Comparison of ENCODE assay signal across 14 cellular contexts in the genomic region with DNA sequence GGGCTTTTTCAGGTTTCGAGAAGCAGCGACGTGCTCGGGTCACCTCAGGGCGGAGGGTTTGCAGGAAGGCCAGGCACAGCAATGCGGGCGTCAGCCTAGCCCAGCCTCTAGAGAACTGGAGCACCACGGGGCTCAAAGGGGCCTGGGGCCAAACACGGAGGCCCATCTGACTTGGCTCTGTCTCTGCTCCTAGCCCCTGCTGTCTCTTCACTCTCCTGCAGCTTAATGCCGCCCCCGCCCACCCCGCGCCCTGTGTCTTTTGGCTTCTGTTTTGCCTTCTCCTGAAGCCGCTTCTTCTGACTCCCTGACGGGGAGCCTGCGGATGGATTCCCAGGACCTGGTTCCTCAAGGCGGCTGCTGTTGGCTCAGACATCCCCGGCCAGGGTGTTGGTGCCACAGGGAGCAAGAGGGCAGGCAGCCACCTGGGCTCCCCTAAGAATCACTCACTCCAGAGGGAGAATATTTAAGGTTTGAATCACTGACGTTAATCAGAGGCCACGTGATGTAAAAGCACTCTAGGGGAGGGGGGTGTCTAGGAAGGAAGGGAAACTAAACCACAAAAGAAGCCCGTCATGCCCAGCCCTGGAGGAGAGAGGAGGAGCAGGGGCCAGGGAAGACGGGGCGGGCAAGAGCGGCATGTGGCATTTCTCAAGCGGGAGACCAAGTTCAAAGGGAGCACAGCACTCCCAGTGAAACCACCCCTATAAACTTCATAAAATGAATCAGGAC. TPM values are rescaled to one million over a fixed set of nuclear protein-coding genes. Genes with fewer than 3 reads are reported as not detected.
DNase-seq lines count a peak whose midpoint lies in the region; ATAC-seq, FAIRE-seq and TF ChIP-seq lines count a peak whose summit lies in the region.
"Had no signal": no experiment of that assay in that cellular context is flagged by ENCODE, and none has a peak within 500 bp of the region (broad histone marks: within the 10 kb centered on the region; RNA-seq: fewer than 3 reads in every experiment).

No MANE protein-coding gene starts in this region.

- no peak overlapping the region for H2BK120ac ChIP-seq in H9 (ENCODE audit: low read depth, low read length, poor library complexity, severe bottlenecking)

- no peak overlapping the region for H2BK12ac ChIP-seq in H9 (ENCODE audit: insufficient read length, low read depth, low read length)

- peaks cover 16 to 28% of the 10 kb centered on the region in 2 experiments for H3K4me1 Mint-ChIP-seq in H9
- H3K4me1 Mint-ChIP-seq in stimulated activated memory B cell treated with anti-CD40 and anti-IgM and Interleukin-4, amounts not matched to agents 10 μg/mL and 1 μg/mL and 100 μg/mL, for 72 hours, result no peaks in the 10 kb centered on the region

- H3K4me1 ChIP-seq in H9 (ENCODE audit: insufficient read depth, low read length) (peaks cover 2% of the 10 kb centered on the region; the same call in 1 of the 2 replicates), heart right ventricle (no peaks in the 10 kb centered on the region)

- intact Hi-C loops in heart right ventricle (cut with DNase I), result loop anchor here in 4 of 10 donors (5.0 to 10.0 kb wide), 3 partner anchors 149 to 159 kb away; no protein-coding TSS in a partner anchor

- no peak overlapping the region for H2BK15ac ChIP-seq in H9 (ENCODE audit: low read depth, low read length)

- no peaks in the 10 kb centered on the region for H3K36me3 Mint-ChIP-seq in H9 (ENCODE audit: insufficient read depth in 1 of 3, low read depth in 3 of 3)
- no peaks in the 10 kb centered on the region for H3K36me3 Mint-ChIP-seq in stimulated activated memory B cell treated with anti-CD40 and anti-IgM and Interleukin-4, amounts not matched to agents 10 μg/mL and 1 μg/mL and 100 μg/mL, for 72 hours
- H3K36me3 Mint-ChIP-seq: CD8-positive, alpha-beta memory T cell had no signal

- H3K4me2 ChIP-seq in H9 (ENCODE audit: insufficient read depth, insufficient read length, low read length), result no peak overlapping the region

- H3K4me3 Mint-ChIP-seq in H9, result no peak overlapping the region
- H3K4me3 Mint-ChIP-seq in stimulated activated memory B cell treated with anti-CD40 and anti-IgM and Interleukin-4, amounts not matched to agents 10 μg/mL and 1 μg/mL and 100 μg/mL, for 72 hours, result no peak overlapping the region

- H3K4ac ChIP-seq in H9 (ENCODE audit: low read depth, low read length), result no peak overlapping the region

- H3K23me2 ChIP-seq in H9 (ENCODE audit: insufficient read length, low read depth, low read length, poor library complexity, severe bottlenecking), result no peaks in the 10 kb centered on the region

- FAIRE-seq in GM19239 (lab: Jason Lieb, UNC), result no peak

- no peak overlapping the region for H2AFZ ChIP-seq in H9 (ENCODE audit: low read length)

- POLR2A ChIA-PET in AG04449 (lab: Yijun Ruan, JAX), result no interaction called here

- no peak overlapping the region for H3K18ac ChIP-seq in H9 (ENCODE audit: insufficient read length, low read depth, low read length)

- H4K20me1 ChIP-seq in H9 (ENCODE audit: control insufficient read depth, insufficient read depth, insufficient read length), result no peaks in the 10 kb centered on the region

- no peaks in the 10 kb centered on the region for H3K79me1 ChIP-seq in H9 (ENCODE audit: insufficient read depth, low read depth, low read length, poor library complexity, severe bottlenecking)

- H3K4me3 ChIP-seq in AG04449 (ENCODE audit: low read depth, low read length) (no peak overlapping the region), heart right ventricle (no peak overlapping the region)
- H3K4me3 ChIP-seq: cardiac muscle cell had no signal

- H4K91ac ChIP-seq in H9 (ENCODE audit: insufficient read length, low read depth, low read length), result no peak overlapping the region

- peaks cover 29% of the 10 kb centered on the region for H3K27me3 Mint-ChIP-seq in H9 (ENCODE audit: low read depth)
- peaks cover 22% of the 10 kb centered on the region for H3K27me3 Mint-ChIP-seq in stimulated activated memory B cell treated with anti-CD40 and anti-IgM and Interleukin-4, amounts not matched to agents 10 μg/mL and 1 μg/mL and 100 μg/mL, for 72 hours

- H3K14ac ChIP-seq in H9 (ENCODE audit: insufficient read depth, low read length), result no peak overlapping the region

- no peak overlapping the region for H3K27ac ChIP-seq in H9 (ENCODE audit: insufficient read length, low read depth, low read length)
- H3K27ac ChIP-seq in heart right ventricle, result no peak overlapping the region
- H3K27ac ChIP-seq: cardiac muscle cell had no signal

- H3K27ac Mint-ChIP-seq in H9, result no peak overlapping the region
- no peak overlapping the region for H3K27ac Mint-ChIP-seq in stimulated activated memory B cell treated with anti-CD40 and anti-IgM and Interleukin-4, amounts not matched to agents 10 μg/mL and 1 μg/mL and 100 μg/mL, for 72 hours
- H3K27ac Mint-ChIP-seq: CD8-positive, alpha-beta memory T cell had no signal

- H3K56ac ChIP-seq in H9 (ENCODE audit: insufficient read length, low read depth, low read length), result no peak overlapping the region

- H3K23ac ChIP-seq in H9 (ENCODE audit: insufficient read length, low read depth, low read length), result no peak overlapping the region

- H3K9me3 ChIP-seq in H9 (ENCODE audit: control insufficient read depth, low read depth, low read length) (no peaks in the 10 kb centered on the region), heart right ventricle (no peaks in the 10 kb centered on the region)

- CTCF ChIA-PET in AG04449 (lab: Yijun Ruan, JAX), result no interaction called here

- H2AK5ac ChIP-seq in H9 (ENCODE audit: insufficient read length, low read length), result no peak overlapping the region

- no peak overlapping the region for H4K5ac ChIP-seq in H9 (ENCODE audit: insufficient read length, low read depth, low read length)

- no peaks in the 10 kb centered on the region for H3K79me2 ChIP-seq in H9 (ENCODE audit: insufficient read depth, low read length)

- no peak overlapping the region for H3K9ac ChIP-seq in H9 (ENCODE audit: extremely low read depth, insufficient read length, low read length)

- no CpG with 5 or more reads among the region's 25 CpGs for WGBS in H9 (ENCODE audit: extremely low coverage, insufficient read length, low lambda C conversion rate)
- WGBS in heart right ventricle, 2 donors, result 64 to 71% methylated on average over 25 of the region's 25 CpGs

- DNase-seq in AG04449 (ENCODE audit: low read depth, low spot score), result peak; percentile 17
- DNase-seq in H9, result peak; percentile 60
- DNase-seq in amniotic epithelial cell (ENCODE audit: low read depth), result peak; percentile 10
- peak; percentile 93 for DNase-seq in kidney glomerular epithelial cell (lab: John Stamatoyannopoulos, UW)
- DNase-seq in NOMO-1 (lab: John Stamatoyannopoulos, UW; ENCODE audit: unreplicated experiment in 2 of 2), result no peak
- no peak for DNase-seq in GM19239 (ENCODE audit: insufficient read length, low spot score)
- no peak for DNase-seq in heart right ventricle
- DNase-seq: activated CD4-positive, alpha-beta T cell treated with anti-CD3 and anti-CD28 coated beads for 48 hours; CD8-positive, alpha-beta memory T cell; hypothalamus; Kasumi-1 had no signal

- H3K27me3 ChIP-seq in H9 (ENCODE audit: insufficient read depth, low read length) (0 out of 2 replicates have a peak, but pooled peaks cover 2% of the 10 kb centered on the region), heart right ventricle (peaks cover 0 to 36% (median 16%) of the 10 kb centered on the region in 7 donors)

- H2BK5ac ChIP-seq in H9 (ENCODE audit: insufficient read length, low read length), result no peak overlapping the region

- H4K8ac ChIP-seq in H9 (replicated peaks; ENCODE audit: insufficient read length, low read depth, low read length), result no peak overlapping the region

- no peak overlapping the region for H2BK20ac ChIP-seq in H9 (ENCODE audit: low read depth, low read length, poor library complexity, severe bottlenecking)

- TF ChIP-seq CTCF in AG04449 (IDR thresholded peaks at IDR 0.05; ENCODE audit: insufficient read depth, low read length, missing control alignments), result no peak
- no peak for TF ChIP-seq CTCF in H9 (conservative IDR thresholded peaks at IDR 0.05)
- no peak for TF ChIP-seq CTCF in heart right ventricle (IDR thresholded peaks at IDR 0.05)

- H3K9me3 Mint-ChIP-seq in H9, result no peaks in the 10 kb centered on the region
- H3K9me3 Mint-ChIP-seq in stimulated activated memory B cell treated with anti-CD40 and anti-IgM and Interleukin-4, amounts not matched to agents 10 μg/mL and 1 μg/mL and 100 μg/mL, for 72 hours, result no peaks in the 10 kb centered on the region

- no peak overlapping the region for H3T11ph ChIP-seq in H9 (ENCODE audit: low read length)

- ATAC-seq in heart right ventricle, result no peak
- no peak for ATAC-seq in stimulated activated memory B cell treated with anti-CD40 and anti-IgM and Interleukin-4, amounts not matched to agents 10 μg/mL and 1 μg/mL and 100 μg/mL, for 72 hours

- no peaks in the 10 kb centered on the region for H3K36me3 ChIP-seq in heart right ventricle
- H3K36me3 ChIP-seq: cardiac muscle cell had no signal

RNA-seq across cellular contexts. Expression of a gene that starts 36.9 kb away (rescaled TPM):
- 0.83 and 0.86 TPM in 2 replicates for total RNA-seq in H9 (2021)
- under 1 TPM in 2 of 10 donors, not detected in 8; 0.12 to 0.94 TPM for total RNA-seq in heart right ventricle
- polyA plus RNA-seq in heart right ventricle, result under 1 TPM in 1 of 2 donors, not detected in 1; 0.07 TPM
- total RNA-seq: CD8-positive, alpha-beta memory T cell; OCI-LY7 had no signal

Comparison
In these comparisons a context has a peak if more than half of its experiments do, and no peak if none do; other contexts are left out.
1. DNase-seq: peak in AG04449 (single experiment), H9 (single experiment), amniotic epithelial cell (single experiment) and kidney glomerular epithelial cell (single experiment); none in NOMO-1 (0 of 2), GM19239 (single experiment) and heart right ventricle (0 of 2).